9 cellular contexts compared by ENCODE assay signal in genomic region chr12:14769837-14770494, GRCh38. TPM values are rescaled to one million over a fixed set of nuclear protein-coding genes. Genes with fewer than 3 reads are reported as not detected.
DNase-seq lines count a peak whose midpoint lies in the region; ATAC-seq and TF ChIP-seq lines count a peak whose summit lies in the region.
"Had no signal": no experiment of that assay in that cellular context is flagged by ENCODE, and none has a peak within 500 bp of the region (broad histone marks: within the 10 kb centered on the region; RNA-seq: fewer than 3 reads in every experiment).

No MANE protein-coding gene starts in this region.

- DNase-seq in AG10803 (ENCODE audit: low read depth) (peak; percentile 64), NCI-H2227 treated with DMSO at 0.1 percent for 48 hours (lab: John Stamatoyannopoulos, UW) (peak; percentile 43), cortex of kidney (lab: John Stamatoyannopoulos, UW) (peak; percentile 55)
- DNase-seq in activated CD4-positive, alpha-beta T cell treated with anti-CD3 and anti-CD28 coated beads for 48 hours = peak; percentile 94
- peak; percentile 88 for DNase-seq in stimulated activated CD4-positive, alpha-beta T cell treated with anti-CD3 and anti-CD28 coated beads, Interleukin-4, amount 100 ng/mL, for 24 hours

- under 1% methylated on average over 45 of the region's 45 CpGs for WGBS in liver

- peaks cover 3 to 25% (median 14%) of the 10 kb centered on the region in 4 donors for H3K4me1 ChIP-seq in liver (ENCODE audit: control insufficient read depth in 4 of 4, insufficient read depth in 4 of 4, low read length in 3 of 4)

- H3K9ac ChIP-seq in liver (ENCODE audit: low read depth in 1 of 2, low read length in 2 of 2) = peak overlapping the region; percentile 93

- peaks cover 0 to 2% (median 0%) of the 10 kb centered on the region in 4 donors for H3K36me3 ChIP-seq in liver (ENCODE audit: control insufficient read depth in 4 of 4, insufficient read depth in 3 of 4, low read depth in 1 of 4, low read length in 3 of 4)

- peak; percentile 26 for ATAC-seq in GM18870 (IDR thresholded peaks at IDR 0.05; ENCODE audit: unreplicated experiment)
- ATAC-seq in HG03108 (IDR thresholded peaks at IDR 0.05; ENCODE audit: unreplicated experiment) = peak; percentile 31

- H3K9me3 ChIP-seq in liver (ENCODE audit: control insufficient read depth in 4 of 4, low read length in 3 of 4) = no peaks in the 10 kb centered on the region

- TF ChIP-seq CTCF in AG10803 (conservative IDR thresholded peaks at IDR 0.05; ENCODE audit: low read length) = peak; percentile 68
- peak; percentile 80 for TF ChIP-seq CTCF in liver (IDR thresholded peaks at IDR 0.05; ENCODE audit: low read depth, low read length, missing input control)

- H3K27ac ChIP-seq in liver (ENCODE audit: low read depth in 1 of 2, low read length in 2 of 2) = peak overlapping the region; percentile 95

- H3K4me3 ChIP-seq in AG10803 (ENCODE audit: low read length) (peak overlapping the region; percentile 98), liver (ENCODE audit: low read depth in 1 of 3, low read length in 3 of 3) (peak overlapping the region; percentile 69 to 98 (median 83))

- peak; percentile 65 to 74 for TF ChIP-seq RAD21 in liver (IDR thresholded peaks at IDR 0.05)

- no peaks in the 10 kb centered on the region for H3K27me3 ChIP-seq in liver (ENCODE audit: control insufficient read depth in 4 of 4, insufficient read depth in 4 of 4, low read length in 3 of 4)

TF ChIP-seq in liver, 16 proteins besides CTCF, POLR2A, EP300 and RAD21:
- TF ChIP-seq NR2F2 (IDR thresholded peaks at IDR 0.05) (peak; percentile 73), ZBTB33 (IDR thresholded peaks at IDR 0.05) (no peak), HNF4A (conservative IDR thresholded peaks at IDR 0.05) (peak in 1 of 2 donors; percentile 10), GABPA (IDR thresholded peaks at IDR 0.05 in 1 of 2, conservative IDR thresholded peaks at IDR 0.05 in 1 of 2) (peak in 1 of 2 donors; percentile 44), JUND (IDR thresholded peaks at IDR 0.05) (no peak), EGR1 (IDR thresholded peaks at IDR 0.05; ENCODE audit: low read depth in 2 of 2) (no peak), RXRA (IDR thresholded peaks at IDR 0.05) (peak; percentile 50 to 61), HNF4G (IDR thresholded peaks at IDR 0.05) (no peak), FOXA2 (IDR thresholded peaks at IDR 0.05) (no peak), SP1 (IDR thresholded peaks at IDR 0.05) (peak; percentile 29), YY1 (IDR thresholded peaks at IDR 0.05) (peak; percentile 86), MAX (IDR thresholded peaks at IDR 0.05) (peak; percentile 28)

RNA-seq across cellular contexts. Expression of gene WBP11, which starts 33.3 kb away (rescaled TPM):
- 10 to 100 TPM; 10.9 to 13.6 TPM for total RNA-seq in liver
- polyA plus RNA-seq in liver = 10 to 100 TPM in 1 of 2 donors, 1 to 10 TPM in 1; 9.9 to 16.6 TPM

RNA-seq across cellular contexts. Expression of gene C12orf60, which starts 33.5 kb away (rescaled TPM):
- total RNA-seq in liver = 1 to 10 TPM in 1 of 2 donors, under 1 TPM in 1; 0.50 to 1.5 TPM
- polyA plus RNA-seq in liver = 1 to 10 TPM in 1 of 2 donors, under 1 TPM in 1; 0.53 to 1.9 TPM

RNA-seq across cellular contexts. Expression of gene SMCO3, which starts 44.0 kb away (rescaled TPM):
- under 1 TPM; 0.59 to 0.93 TPM for total RNA-seq in liver
- under 1 TPM; 0.17 to 0.54 TPM for polyA plus RNA-seq in liver
- total RNA-seq: T-helper 2 cell treated with Interferon-gamma antibody and Interleukin-4, amounts not matched to agents 100 ng/mL and 5 ng/mL, for 36 hours had no signal

Comparison
In these comparisons a context has a peak if more than half of its experiments do, and no peak if none do; other contexts are left out.
1. Peak in every context shown above with its lines: DNase-seq, ATAC-seq, H3K4me3 ChIP-seq and H3K27ac ChIP-seq.
2. DNase-seq: peak in every context shown above with its lines; median percentile 94 in activated CD4-positive, alpha-beta T cell treated with anti-CD3 and anti-CD28 coated beads for 48 hours; 88 in stimulated activated CD4-positive, alpha-beta T cell treated with anti-CD3 and anti-CD28 coated beads, Interleukin-4, amount 100 ng/mL, for 24 hours; 64 in AG10803; 55 in cortex of kidney; 43 in NCI-H2227 treated with DMSO at 0.1 percent for 48 hours.